Comparison of ENCODE assay signal across 11 cellular contexts in the genomic region with DNA sequence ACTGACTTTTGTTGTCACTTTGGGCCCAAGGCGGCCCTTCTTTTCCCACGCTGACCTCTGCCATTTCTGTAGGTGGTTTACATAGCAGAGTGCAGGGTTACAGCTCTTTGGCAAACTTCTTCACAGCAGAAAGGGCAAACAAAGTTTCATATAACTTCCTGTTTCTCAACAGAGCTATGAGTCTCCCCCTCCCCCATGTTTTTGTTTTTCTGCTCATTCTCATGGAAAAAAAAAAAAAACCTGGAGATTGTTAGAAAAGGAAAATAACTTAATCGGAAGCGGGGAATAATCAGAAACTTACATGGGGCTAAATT.
DNase-seq lines count a peak whose midpoint lies in the region; TF ChIP-seq lines count a peak whose summit lies in the region.
"Had no signal": no experiment of that assay in that cellular context is flagged by ENCODE, and none has a peak within 500 bp of the region (broad histone marks: within the 10 kb centered on the region; RNA-seq: fewer than 3 reads in every experiment).

No MANE protein-coding gene starts in this region.

- BruUV-seq in PC-9 (replicated peaks; lab: Mats Ljungman, UMichigan), result no TSS peak

- 0 out of 2 replicates have a peak overlapping the region, but pooled peaks have one; percentile 9 for H2AFZ ChIP-seq in PC-9

- 0 out of 2 replicates have a peak overlapping the region, but pooled peaks have one; percentile 1 for H3K4me2 ChIP-seq in PC-9

- H3K9me3 ChIP-seq in PC-9 (ENCODE audit: insufficient read depth, low read depth), result no peaks in the 10 kb centered on the region
- H3K9me3 ChIP-seq: right atrium auricular region had no signal

- H3K4me3 ChIP-seq in PC-9, result no peak overlapping the region
- H3K4me3 ChIP-seq: right atrium auricular region had no signal

- intact Hi-C loops in PC-9 (cut with micrococcal nuclease; ENCODE audit: unreplicated experiment), result no loop called here

- H3K4me1 ChIP-seq in PC-9 (replicated peaks; ENCODE audit: insufficient read depth), result peaks cover 5% of the 10 kb centered on the region; the same call in 1 of the 2 replicates
- H3K4me1 ChIP-seq: right atrium auricular region had no signal

- H3K27ac ChIP-seq in PC-9, result no peak overlapping the region
- H3K27ac ChIP-seq: right atrium auricular region had no signal

- H3K36me3 ChIP-seq in PC-9 (ENCODE audit: low read depth), result no peaks in the 10 kb centered on the region
- H3K36me3 ChIP-seq: right atrium auricular region had no signal

- no peaks in the 10 kb centered on the region for H4K20me1 ChIP-seq in PC-9 (ENCODE audit: insufficient read depth)

- TF ChIP-seq CTCF in PC-9 (conservative IDR thresholded peaks at IDR 0.05), result no peak

- no peaks in the 10 kb centered on the region for H3K79me2 ChIP-seq in PC-9 (ENCODE audit: low read depth)

- no peaks in the 10 kb centered on the region for H3F3A ChIP-seq in PC-9 (ENCODE audit: insufficient read depth, low read depth)

- H3K27me3 ChIP-seq in PC-9 (ENCODE audit: insufficient read depth, low read depth), result no peaks in the 10 kb centered on the region
- H3K27me3 ChIP-seq: right atrium auricular region had no signal

- POLR2A ChIA-PET in PC-9 (lab: Charles Lee; ENCODE audit: unreplicated experiment), result interaction anchor here (0.7 kb wide), 1 partner anchor 875 kb away, joined by 11 read pairs; no protein-coding TSS in a partner anchor

- no peaks in the 10 kb centered on the region for H3K9me2 ChIP-seq in PC-9 (ENCODE audit: insufficient read depth)

- DNase-seq in HCEC 1CT (peak; percentile 20), PC-9 (peak; percentile 8 to 43), fibroblast of peridontal ligament (ENCODE audit: extremely low read depth) (peak; percentile 54), renal cortical epithelial cell (ENCODE audit: low read depth) (peak; percentile 59), SHP77 treated with DMSO at 0.1 percent for 48 hours (lab: John Stamatoyannopoulos, UW) (no peak), NCI-H1105 (lab: John Stamatoyannopoulos, UW) (no peak)
- DNase-seq in activated naive CD4-positive, alpha-beta T cell treated with anti-CD3 and anti-CD28 coated beads, Interleukin-2, amount 50 U/mL, for 16 hours, result no peak
- DNase-seq in effector CD8-positive, alpha-beta T cell (lab: John Stamatoyannopoulos, UW), result no peak
- DNase-seq: activated naive CD8-positive, alpha-beta T cell treated with anti-CD3 and anti-CD28 coated beads, Interleukin-2, amount 50 U/mL, for 24 hours; CD8-positive, alpha-beta T cell had no signal

- CTCF ChIA-PET in PC-9 (lab: Charles Lee), result interaction anchor here (0.7 kb wide), 1 partner anchor 212 kb away, joined by 3 read pairs; no protein-coding TSS in a partner anchor

Comparison
In these comparisons a context has a peak if more than half of its experiments do, and no peak if none do; other contexts are left out.
1. DNase-seq: peak in HCEC 1CT (single experiment), PC-9 (2 of 2), fibroblast of peridontal ligament (single experiment) and renal cortical epithelial cell (single experiment); none in SHP77 treated with DMSO at 0.1 percent for 48 hours (single experiment), NCI-H1105 (single experiment), activated naive CD4-positive, alpha-beta T cell treated with anti-CD3 and anti-CD28 coated beads, Interleukin-2, amount 50 U/mL, for 16 hours (single experiment) and effector CD8-positive, alpha-beta T cell (single experiment).